ENCODE assay signal across 7 cellular contexts in genomic region chr2:2517399-2517798, GRCh38.
"Had no signal": no experiment of that assay in that cellular context is flagged by ENCODE, and none has a peak within 500 bp of the region (broad histone marks: within the 10 kb centered on the region; RNA-seq: fewer than 3 reads in every experiment).

No MANE protein-coding gene starts in this region.

- ATAC-seq: GM23338 had no signal

- DNase-seq: H9, HCEC 1CT, KBM-7 had no signal

- FAIRE-seq: H1, H54, HTR-8/SVneo had no signal

- H3K4me2 ChIP-seq: GM23338 had no signal

- H2AFZ ChIP-seq: GM23338 had no signal

- H3K4me3 ChIP-seq: GM23338 had no signal
